In the genomic region with DNA sequence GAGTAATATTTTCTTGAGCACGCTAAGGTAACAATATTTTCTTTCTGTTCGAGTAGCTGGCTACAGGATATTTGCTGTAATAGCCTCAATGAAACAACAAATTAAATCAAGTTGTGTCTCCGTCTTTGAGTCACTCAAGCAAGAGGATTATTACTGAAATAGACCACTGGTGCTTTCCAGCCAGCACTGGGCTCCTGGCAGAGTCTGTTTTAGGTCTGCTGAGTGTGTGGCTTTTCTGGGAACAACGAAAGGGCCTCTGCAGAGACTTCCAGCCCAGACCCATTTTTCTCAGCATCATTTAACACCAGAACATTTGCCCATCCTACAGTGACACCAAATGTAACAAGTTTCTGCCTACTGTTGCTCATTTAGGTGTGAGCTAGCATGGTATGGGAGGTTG, we compare ENCODE assay signal across 26 cellular contexts.
"Had no signal": no experiment of that assay in that cellular context is flagged by ENCODE, and none has a peak within 500 bp of the region (broad histone marks: within the 10 kb centered on the region; RNA-seq: fewer than 3 reads in every experiment).

No MANE protein-coding gene starts in this region.

- ATAC-seq: esophagus mucosa; left colon; natural killer cell; right lobe of liver; stimulated activated effector memory CD8-positive, alpha-beta T cell treated with anti-CD3 and anti-CD28 coated beads, Interleukin-12 subunit alpha, Interleukin-12 subunit beta, amount 100 ng/mL, for 72 hours had no signal

- H3K27ac ChIP-seq: brain microvascular endothelial cell, hepatocyte, right lobe of liver, upper lobe of left lung, vagina had no signal

- H3K9me3 ChIP-seq: right lobe of liver, upper lobe of left lung, vagina had no signal

- H3K36me3 ChIP-seq: brain microvascular endothelial cell had no signal

- FAIRE-seq: astrocyte, keratinocyte, small intestine had no signal

- H3K27me3 ChIP-seq: brain microvascular endothelial cell, hepatocyte, right lobe of liver, upper lobe of left lung, vagina had no signal

- H3K4me3 ChIP-seq: hepatocyte, right lobe of liver, upper lobe of left lung, vagina had no signal

- DNase-seq: activated CD4-positive, alpha-beta memory T cell treated with anti-CD3 and anti-CD28 coated beads for 36 hours; activated CD4-positive, alpha-beta T cell treated with anti-CD3 and anti-CD28 coated beads, Interleukin-2, amount 10 ng/mL, durations not matched to agents 24 days and 14 days; activated CD4-positive, CD25-positive, alpha-beta regulatory T cell treated with anti-CD3 and anti-CD28 coated beads, Interleukin-2, amount 50 U/mL, for 72 hours; activated CD8-positive, alpha-beta memory T cell treated with anti-CD3 and anti-CD28 coated beads, Interleukin-2, amount 50 U/mL, for 4 hours; activated effector memory CD4-positive, alpha-beta T cell treated with anti-CD3 and anti-CD28 coated beads, Interleukin-2, amount 50 U/mL, for 16 hours; activated naive CD4-positive, alpha-beta T cell treated with anti-CD3 and anti-CD28 coated beads, Interleukin-2, amount 10 ng/mL, durations not matched to agents 7 days and 5 days; activated naive CD8-positive, alpha-beta T cell treated with anti-CD3 and anti-CD28 coated beads, Interleukin-2, amount 10 ng/mL, durations not matched to agents 7 days and 5 days; activated T-cell treated with anti-CD3 and anti-CD28 coated beads, Interleukin-2, amount 50 U/mL, for 1 hour; amniotic stem cell; brain microvascular endothelial cell; endodermal cell; foreskin melanocyte; glutamatergic neuron; left colon; natural killer cell; right lobe of liver; small intestine; stimulated activated CD4-positive, alpha-beta T cell treated with anti-CD3 and anti-CD28 coated beads, Interleukin-4, amount 100 ng/mL, for 24 hours; T-helper 2 cell; upper lobe of left lung had no signal

- H3K4me1 ChIP-seq: right lobe of liver, upper lobe of left lung, vagina had no signal
